Comparison of ENCODE assay signal across 13 cellular contexts in the genomic region with DNA sequence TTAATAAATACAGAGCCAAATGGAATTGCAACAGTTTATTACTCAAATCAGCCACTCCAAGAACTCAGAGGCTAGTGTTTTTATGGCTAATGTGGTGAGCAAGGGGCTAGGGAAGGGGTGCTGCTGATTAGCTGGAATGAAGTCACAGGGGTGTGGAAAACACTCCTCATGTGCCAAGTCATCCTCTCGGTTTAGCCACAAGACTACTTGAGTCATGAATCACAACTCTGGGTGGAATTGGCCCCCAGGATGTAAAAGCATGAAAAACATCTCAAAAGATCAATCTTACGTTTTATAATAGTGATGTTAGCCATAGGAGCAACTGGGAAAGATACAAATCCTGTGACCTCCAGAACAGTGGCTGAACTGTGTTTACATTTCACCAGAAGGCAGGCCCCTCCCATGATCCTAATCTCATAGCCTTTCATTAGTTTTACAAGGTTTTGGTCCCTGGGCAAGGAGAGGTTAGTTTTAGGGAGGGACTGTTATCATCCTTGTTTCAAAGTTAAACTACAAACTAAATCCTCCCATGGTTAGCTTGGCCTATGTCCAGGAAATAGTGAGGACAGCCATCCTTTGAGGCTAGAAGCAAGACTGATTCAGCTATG.
A peak's percentile ranks its signal among the peaks of the same experiment; 100 is the strongest.
DNase-seq lines count a peak whose midpoint lies in the region; ATAC-seq, FAIRE-seq and TF ChIP-seq lines count a peak whose summit lies in the region.
"Had no signal": no experiment of that assay in that cellular context is flagged by ENCODE, and none has a peak within 500 bp of the region (broad histone marks: within the 10 kb centered on the region; RNA-seq: fewer than 3 reads in every experiment).

No MANE protein-coding gene starts in this region.

- intact Hi-C loops in PC-9 (cut with micrococcal nuclease; ENCODE audit: unreplicated experiment) = no loop called here
- intact Hi-C loops in aorta (cut with DNase I) = no loop called here

- TF ChIP-seq CTCF in PC-9 (conservative IDR thresholded peaks at IDR 0.05) = no peak

- CTCF ChIA-PET in PC-9 (lab: Charles Lee) = no interaction called here

- no peak overlapping the region for H4K8ac ChIP-seq in trophoblast cell (ENCODE audit: low read depth, low read length)

- H3K4me2 ChIP-seq in PC-9 (no peak overlapping the region), trophoblast cell (ENCODE audit: low read length) (no peak overlapping the region)

- FAIRE-seq in G401.6 (lab: Jason Lieb, UNC) = peak; percentile 99
- FAIRE-seq: H1 had no signal

- H3K14ac ChIP-seq in trophoblast cell (ENCODE audit: low read length) = no peak overlapping the region

- no peak overlapping the region for H3K4ac ChIP-seq in trophoblast cell (ENCODE audit: low read depth, low read length)

- H3K18ac ChIP-seq in trophoblast cell (ENCODE audit: low read length) = no peak overlapping the region

- no TSS peak for BruUV-seq in PC-9 (replicated peaks; lab: Mats Ljungman, UMichigan)

- H3K23ac ChIP-seq in trophoblast cell (ENCODE audit: low read length) = no peak overlapping the region

- H2AK5ac ChIP-seq in trophoblast cell (ENCODE audit: low read length) = no peak overlapping the region

- POLR2A ChIA-PET in PC-9 (lab: Charles Lee; ENCODE audit: unreplicated experiment) = no interaction called here

- no peaks in the 10 kb centered on the region for H3K9me2 ChIP-seq in PC-9 (ENCODE audit: insufficient read depth)

- H3F3A ChIP-seq in PC-9 (ENCODE audit: insufficient read depth, low read depth) = no peaks in the 10 kb centered on the region

- H3K79me2 ChIP-seq in PC-9 (ENCODE audit: low read depth) (no peaks in the 10 kb centered on the region), trophoblast cell (ENCODE audit: control insufficient read depth, insufficient read depth, low read length, poor library complexity) (no peaks in the 10 kb centered on the region)

- WGBS in trophoblast cell (ENCODE audit: extremely low coverage, insufficient coverage, insufficient read length) = no CpG with 5 or more reads among the region's 2 CpGs
- WGBS in aorta, 2 donors = 45 to 50% methylated on average over 2 of the region's 2 CpGs

- H3K27me3 ChIP-seq in PC-9 (ENCODE audit: insufficient read depth, low read depth) = no peaks in the 10 kb centered on the region
- no peaks in the 10 kb centered on the region for H3K27me3 ChIP-seq in trophoblast cell (ENCODE audit: insufficient read depth, low read length)
- H3K27me3 ChIP-seq in aorta (ENCODE audit: control insufficient read depth in 1 of 2, insufficient read depth in 2 of 2, low read length in 1 of 2) = no peaks in the 10 kb centered on the region
- H3K27me3 ChIP-seq: gastroesophageal sphincter had no signal

- H3K4me3 ChIP-seq in PC-9 = no peak overlapping the region
- no peak overlapping the region for H3K4me3 ChIP-seq in trophoblast cell (ENCODE audit: low read depth, low read length)
- no peak overlapping the region for H3K4me3 ChIP-seq in aorta (ENCODE audit: low read length in 2 of 2)
- H3K4me3 ChIP-seq: gastroesophageal sphincter, skin epidermis had no signal

- H4K91ac ChIP-seq in trophoblast cell (ENCODE audit: low read depth, low read length) = no peak overlapping the region

- H3K27ac ChIP-seq in PC-9 (peak overlapping the region; percentile 17; the same call in 1 of the 2 replicates), epithelial cell of prostate (peak overlapping the region; percentile 69), trophoblast cell (ENCODE audit: low read depth, low read length) (no peak overlapping the region), aorta (ENCODE audit: low read depth in 1 of 2, low read length in 2 of 2) (no peak overlapping the region)
- H3K27ac ChIP-seq: gastroesophageal sphincter had no signal

- no peak for ATAC-seq in aorta (ENCODE audit: low FRiP score)
- ATAC-seq in HG02571 (IDR thresholded peaks at IDR 0.05; ENCODE audit: unreplicated experiment) = no peak
- ATAC-seq in GM21825 (IDR thresholded peaks at IDR 0.05; ENCODE audit: unreplicated experiment) = no peak
- ATAC-seq: gastroesophageal sphincter had no signal

- H4K12ac ChIP-seq in trophoblast cell (ENCODE audit: low read depth, low read length) = no peak overlapping the region

- no peak overlapping the region for H2BK12ac ChIP-seq in trophoblast cell (ENCODE audit: low read length)

- H4K20me1 ChIP-seq in PC-9 (ENCODE audit: insufficient read depth) = no peaks in the 10 kb centered on the region

- H3K79me1 ChIP-seq in trophoblast cell (ENCODE audit: low read length) = no peaks in the 10 kb centered on the region

- peak; percentile 9 to 40 for DNase-seq in PC-9
- peak; percentile 37 for DNase-seq in epithelial cell of prostate (ENCODE audit: low read depth, low spot score)
- DNase-seq in trophoblast cell = peak; percentile 1 to 12
- no peak for DNase-seq in aorta
- DNase-seq in HuH-7.5 (ENCODE audit: low spot score) = no peak
- DNase-seq: anterior cingulate cortex, T-helper 1 cell had no signal

- H3K9ac ChIP-seq in trophoblast cell (ENCODE audit: low read length) = no peak overlapping the region

- H3K9me3 ChIP-seq in PC-9 (ENCODE audit: insufficient read depth, low read depth) = no peaks in the 10 kb centered on the region; the same call in 1 of the 2 replicates
- no peaks in the 10 kb centered on the region for H3K9me3 ChIP-seq in trophoblast cell (ENCODE audit: insufficient read depth, low read depth, low read length)
- no peaks in the 10 kb centered on the region for H3K9me3 ChIP-seq in aorta (ENCODE audit: control insufficient read depth, low read length)
- H3K9me3 ChIP-seq: gastroesophageal sphincter had no signal

- H2BK5ac ChIP-seq in trophoblast cell (ENCODE audit: low read depth, low read length, poor library complexity) = no peak overlapping the region

- H2BK120ac ChIP-seq in trophoblast cell (ENCODE audit: insufficient read depth, low read length, poor library complexity) = no peak overlapping the region

- H3K4me1 ChIP-seq in PC-9 (replicated peaks; ENCODE audit: insufficient read depth) (no peaks in the 10 kb centered on the region), trophoblast cell (ENCODE audit: control insufficient read depth in 1 of 2, insufficient read depth in 2 of 2, low read length in 2 of 2) (peaks cover 2 to 4% of the 10 kb centered on the region in 2 experiments), aorta (ENCODE audit: control insufficient read depth in 1 of 2, insufficient read depth in 2 of 2, low read length in 2 of 2) (no peaks in the 10 kb centered on the region)
- H3K4me1 ChIP-seq: gastroesophageal sphincter had no signal

- H2AFZ ChIP-seq in PC-9 (no peak overlapping the region), trophoblast cell (ENCODE audit: insufficient read depth, low read length, poor library complexity) (no peak overlapping the region)

- H3K36me3 ChIP-seq in PC-9 (ENCODE audit: low read depth) (no peaks in the 10 kb centered on the region), trophoblast cell (ENCODE audit: control insufficient read depth in 1 of 2, insufficient read depth in 2 of 2, low read length in 2 of 2) (no peaks in the 10 kb centered on the region), aorta (ENCODE audit: control insufficient read depth in 1 of 2, insufficient read depth in 2 of 2, low read length in 1 of 2) (no peaks in the 10 kb centered on the region)
- H3K36me3 ChIP-seq: gastroesophageal sphincter had no signal

Comparison
In these comparisons a context has a peak if more than half of its experiments do, and no peak if none do; other contexts are left out.
1. DNase-seq: peak in PC-9 (2 of 2), epithelial cell of prostate (single experiment) and trophoblast cell (2 of 2); none in aorta (0 of 2) and HuH-7.5 (single experiment).
2. H3K27ac ChIP-seq: peak in PC-9 (single experiment) and epithelial cell of prostate (single experiment); none in trophoblast cell (single experiment) and aorta (0 of 2).